ENCODE assay signal across 8 cellular contexts in genomic region chr17:43359469-43360105, GRCh38. TPM values are rescaled to one million over a fixed set of nuclear protein-coding genes. Genes with fewer than 3 reads are reported as not detected.
A peak's percentile ranks its signal among the peaks of the same experiment; 100 is the strongest.
DNase-seq lines count a peak whose midpoint lies in the region; ATAC-seq, FAIRE-seq and TF ChIP-seq lines count a peak whose summit lies in the region.

No MANE protein-coding gene starts in this region.

- H4K20me1 ChIP-seq in GM12878 (ENCODE audit: control insufficient read depth, insufficient read depth), result no peaks in the 10 kb centered on the region

- H3K27ac ChIP-seq in GM12878 (ENCODE audit: control insufficient read depth, insufficient read depth) (peak overlapping the region; percentile 64), aorta (ENCODE audit: low read depth in 1 of 2, low read length in 2 of 2) (peak overlapping the region; percentile 14 to 47)

- DNase-seq in stimulated activated naive CD8-positive, alpha-beta T cell treated with anti-CD3 and anti-CD28 coated beads, Interleukin-15, Interleukin-2, amounts not matched to agents 100 U/mL and 50 U/mL, for 24 hours, result no peak
- DNase-seq in GM12878 (ENCODE audit: low read depth, low spot score) (no peak), aorta (no peak), NCI-H1092 (lab: John Stamatoyannopoulos, UW) (no peak)

- ATAC-seq in stimulated activated naive CD8-positive, alpha-beta T cell treated with anti-CD3 and anti-CD28 coated beads, Interleukin-15, Interleukin-2, amounts not matched to agents 100 U/mL and 50 U/mL, for 24 hours, result no peak
- ATAC-seq in GM12878 (no peak), aorta (ENCODE audit: low FRiP score) (no peak), GM18909 (IDR thresholded peaks at IDR 0.05; ENCODE audit: poor library complexity, unreplicated experiment) (no peak), HG03520 (IDR thresholded peaks at IDR 0.05; ENCODE audit: unreplicated experiment) (no peak)

- H3K4me3 Mint-ChIP-seq in stimulated activated naive CD8-positive, alpha-beta T cell treated with anti-CD3 and anti-CD28 coated beads, Interleukin-15, Interleukin-2, amounts not matched to agents 100 ng/mL and 50 ng/mL, for 24 hours, result peak overlapping the region; percentile 94

- no peaks in the 10 kb centered on the region for H3K79me2 ChIP-seq in GM12878 (ENCODE audit: control insufficient read depth, insufficient read depth, low read length)

- no peaks in the 10 kb centered on the region for H3K27me3 ChIP-seq in GM12878 (replicated peaks in 1 of 2; ENCODE audit: control insufficient read depth in 2 of 2, insufficient read depth in 2 of 2, low read length in 1 of 2)
- no peaks in the 10 kb centered on the region for H3K27me3 ChIP-seq in mucosa of stomach (ENCODE audit: control insufficient read depth, insufficient read depth, low read length)
- no peaks in the 10 kb centered on the region for H3K27me3 ChIP-seq in aorta (ENCODE audit: control insufficient read depth in 1 of 2, insufficient read depth in 2 of 2, low read length in 1 of 2)

- CTCF ChIA-PET in GM12878 (lab: Yijun Ruan, JAX), result interaction anchor here (5.1 kb wide), 1 partner anchor 124 kb away, joined by 25 read pairs; the partner anchor contains the start of gene DHX8

- 76% methylated on average over 17 of the region's 17 CpGs for WGBS in GM12878 (ENCODE audit: insufficient coverage, insufficient replicate concordance, low lambda C conversion rate, missing lambda C conversion rate)
- WGBS in aorta, 2 donors, result 78 to 84% methylated on average over 17 of the region's 17 CpGs

- no peaks in the 10 kb centered on the region for H3K36me3 Mint-ChIP-seq in stimulated activated naive CD8-positive, alpha-beta T cell treated with anti-CD3 and anti-CD28 coated beads, Interleukin-15, Interleukin-2, amounts not matched to agents 100 ng/mL and 50 ng/mL, for 24 hours (ENCODE audit: low read depth)

- H3K9me3 Mint-ChIP-seq in stimulated activated naive CD8-positive, alpha-beta T cell treated with anti-CD3 and anti-CD28 coated beads, Interleukin-15, Interleukin-2, amounts not matched to agents 100 ng/mL and 50 ng/mL, for 24 hours, result no peaks in the 10 kb centered on the region

- POLR2A ChIA-PET in GM12878 (lab: Charles Lee), result interaction anchor here (0.6 to 0.8 kb wide), 3 partner anchors 9 to 404 kb away, joined by 3 to 4 read pairs (median 3); no protein-coding TSS in a partner anchor

- no peak for TF ChIP-seq POLR2A in GM12878 (IDR thresholded peaks at IDR 0.05; ENCODE audit: low read depth, low read length)

- H3K4me1 Mint-ChIP-seq in stimulated activated naive CD8-positive, alpha-beta T cell treated with anti-CD3 and anti-CD28 coated beads, Interleukin-15, Interleukin-2, amounts not matched to agents 100 ng/mL and 50 ng/mL, for 24 hours (ENCODE audit: low read depth), result peaks cover 51% of the 10 kb centered on the region

- H3K4me3 ChIP-seq in GM12878 (peak overlapping the region; percentile 73), mucosa of stomach (ENCODE audit: low read length) (peak overlapping the region; percentile 42), aorta (ENCODE audit: low read length in 2 of 2) (peak overlapping the region in 1 of 2 donors; percentile 15)

- H3K4me1 ChIP-seq in GM12878 (ENCODE audit: control insufficient read depth, insufficient read depth, low read length), result no peaks in the 10 kb centered on the region
- H3K4me1 ChIP-seq in mucosa of stomach (ENCODE audit: control insufficient read depth, insufficient read depth, low read length), result peaks cover 9% of the 10 kb centered on the region
- peaks cover 0 to 2% of the 10 kb centered on the region in 2 donors for H3K4me1 ChIP-seq in aorta (ENCODE audit: control insufficient read depth in 1 of 2, insufficient read depth in 2 of 2, low read length in 2 of 2)

- H3K9me3 ChIP-seq in GM12878 (replicated peaks; ENCODE audit: control insufficient read depth, insufficient read depth, low read length) (no peaks in the 10 kb centered on the region), mucosa of stomach (ENCODE audit: control insufficient read depth, low read length) (no peaks in the 10 kb centered on the region), aorta (ENCODE audit: control insufficient read depth, low read length) (no peaks in the 10 kb centered on the region)

- no TSS peak for BruUV-seq in GM12878 (replicated peaks; lab: Mats Ljungman, UMichigan)

- peak overlapping the region; percentile 100 for H3K27ac Mint-ChIP-seq in stimulated activated naive CD8-positive, alpha-beta T cell treated with anti-CD3 and anti-CD28 coated beads, Interleukin-15, Interleukin-2, amounts not matched to agents 100 ng/mL and 50 ng/mL, for 24 hours

- intact Hi-C loops in GM12878 (cut with micrococcal nuclease; ENCODE audit: unreplicated experiment) (no loop called here), aorta (cut with DNase I) (loop anchor here (5.0 to 10.0 kb wide), 2 partner anchors 33 to 185 kb away; partner anchors contain the start of gene NBR1 (in 1 of the 2))

- H2AFZ ChIP-seq in GM12878 (ENCODE audit: control insufficient read depth, low read depth, low read length), result no peak overlapping the region

- peak overlapping the region; percentile 70 for H3K4me2 ChIP-seq in GM12878 (ENCODE audit: control insufficient read depth, insufficient read depth)

- no peak for TF ChIP-seq EP300 in GM12878 (IDR thresholded peaks at IDR 0.05; ENCODE audit: borderline replicate concordance in 1 of 2, control insufficient read depth in 1 of 2, low read depth in 2 of 2, low read length in 2 of 2)

- H3K27me3 Mint-ChIP-seq in stimulated activated naive CD8-positive, alpha-beta T cell treated with anti-CD3 and anti-CD28 coated beads, Interleukin-15, Interleukin-2, amounts not matched to agents 100 ng/mL and 50 ng/mL, for 24 hours, result no peaks in the 10 kb centered on the region

- FAIRE-seq in GM12878 (lab: Jason Lieb, UNC), result no peak

- SMC1A ChIA-PET in GM12878 (lab: Charles Lee; ENCODE audit: uncharacterized antibody, unreplicated experiment), result interaction anchor here (0.6 to 2.1 kb wide), 6 partner anchors 25 to 351 kb away, joined by 3 to 13 read pairs (median 4); partner anchors contain the start of gene DHX8

- H3K9ac ChIP-seq in GM12878 (ENCODE audit: control insufficient read depth, insufficient read depth, low read length), result peak overlapping the region; percentile 63
- H3K9ac ChIP-seq in mucosa of stomach (ENCODE audit: low read length), result peak overlapping the region; percentile 66

- no peak for TF ChIP-seq CTCF in GM12878 (IDR thresholded peaks at IDR 0.05 in 2 of 3, conservative IDR thresholded peaks at IDR 0.05 in 1 of 3; ENCODE audit: control insufficient read depth in 2 of 3, extremely low read depth in 1 of 3, insufficient read depth in 1 of 3, low read depth in 3 of 3, low read length in 3 of 3)

- in situ Hi-C loops in GM12878 (cut with MboI), result loop anchor here (25.0 kb wide), 1 partner anchor 1672 kb away; the partner anchor contains the start of gene EIF1

- TF ChIP-seq RAD21 in GM12878 (IDR thresholded peaks at IDR 0.05; ENCODE audit: insufficient read depth, low read depth, low read length), result no peak

- RAD21 ChIA-PET in GM12878 (lab: Charles Lee; ENCODE audit: unreplicated experiment), result no interaction called here

- H3K36me3 ChIP-seq in GM12878 (ENCODE audit: control insufficient read depth in 2 of 2, insufficient read depth in 2 of 2, low read length in 1 of 2) (peaks cover 0 to 4% of the 10 kb centered on the region in 2 experiments; a peak in 1 of 4 replicates), mucosa of stomach (ENCODE audit: control insufficient read depth, insufficient read depth, low read length) (no peaks in the 10 kb centered on the region), aorta (ENCODE audit: control insufficient read depth in 1 of 2, insufficient read depth in 2 of 2, low read length in 1 of 2) (no peaks in the 10 kb centered on the region)

TF ChIP-seq in GM12878, 131 proteins besides CTCF, POLR2A, EP300 and RAD21 (continues in another document):
- TF ChIP-seq RELB (IDR thresholded peaks at IDR 0.05; ENCODE audit: low read depth) (no peak), TBL1XR1 (IDR thresholded peaks at IDR 0.05; ENCODE audit: low read depth, low read length) (no peak), CBFB (IDR thresholded peaks at IDR 0.05; ENCODE audit: low read depth) (no peak)

RNA-seq across cellular contexts. Expression of gene ARL4D, which starts 39.2 kb away (rescaled TPM):
- 0.63 and 1.2 TPM in 2 replicates for total RNA-seq in GM12878 (2013; cell fraction: nucleolus; rRNA removed)
- total RNA-seq in GM12878 (2014; rRNA removed) (0.90 and 1.2 TPM in 2 replicates), GM12878 (2014; rRNA removed; fragmentation: Illumina TruSeq; extraction: Trizol) (0.18 and 0.72 TPM in 2 replicates), GM12878 (2021) (1.2 and 1.5 TPM in 2 replicates), aorta (10 to 100 TPM in 1 of 2 donors, 1 to 10 TPM in 1; 6.9 to 14.2 TPM)
- polyA plus RNA-seq in GM12878 (2011; ENCODE audit: low read depth), result 0.26 TPM
- polyA plus RNA-seq in GM12878 (2011; rRNA removed) (0.10 and 0.13 TPM in 2 replicates), GM12878 (2014; fragmentation: Illumina TruSeq; extraction: Trizol) (0.14 and 0.79 TPM in 2 replicates), GM12878 (2014; fragmentation: Nextera tagmentation; extraction: Ambion mirVana) (under 1 TPM; 0.13 to 0.60 TPM), GM12878 (2014; rRNA removed) (1.4 and 1.5 TPM in 2 replicates), GM12878 (2016; fragmentation: Nextera tagmentation; extraction: Ambion mirVana) (under 1 TPM; 0.60 to 0.82 TPM), aorta (1 to 10 TPM; 4.0 to 9.9 TPM)
- 0.24 and 0.28 TPM in 2 replicates for polyA plus RNA-seq in GM12878 (2011; cell fraction: cytosol; rRNA removed)
- 0.18 and 0.19 TPM in 2 replicates for polyA plus RNA-seq in GM12878 (2011; cell fraction: nucleus; rRNA removed)
- polyA plus RNA-seq in GM12878 (2012), result 1.1 TPM in 2 replicates
- 0.15 and 0.29 TPM in 2 replicates for polyA minus RNA-seq in GM12878 (2011; rRNA and poly(A)+ RNA removed)
- polyA minus RNA-seq in GM12878 (2011; cell fraction: cytosol; rRNA and poly(A)+ RNA removed), result 0.52 TPM in 1 of 2 replicates, not detected in the other
- polyA minus RNA-seq in GM12878 (2011; cell fraction: nucleus; rRNA and poly(A)+ RNA removed), result 0.36 and 0.38 TPM in 2 replicates
